Comparison of ENCODE assay signal across 11 cellular contexts in the genomic region with DNA sequence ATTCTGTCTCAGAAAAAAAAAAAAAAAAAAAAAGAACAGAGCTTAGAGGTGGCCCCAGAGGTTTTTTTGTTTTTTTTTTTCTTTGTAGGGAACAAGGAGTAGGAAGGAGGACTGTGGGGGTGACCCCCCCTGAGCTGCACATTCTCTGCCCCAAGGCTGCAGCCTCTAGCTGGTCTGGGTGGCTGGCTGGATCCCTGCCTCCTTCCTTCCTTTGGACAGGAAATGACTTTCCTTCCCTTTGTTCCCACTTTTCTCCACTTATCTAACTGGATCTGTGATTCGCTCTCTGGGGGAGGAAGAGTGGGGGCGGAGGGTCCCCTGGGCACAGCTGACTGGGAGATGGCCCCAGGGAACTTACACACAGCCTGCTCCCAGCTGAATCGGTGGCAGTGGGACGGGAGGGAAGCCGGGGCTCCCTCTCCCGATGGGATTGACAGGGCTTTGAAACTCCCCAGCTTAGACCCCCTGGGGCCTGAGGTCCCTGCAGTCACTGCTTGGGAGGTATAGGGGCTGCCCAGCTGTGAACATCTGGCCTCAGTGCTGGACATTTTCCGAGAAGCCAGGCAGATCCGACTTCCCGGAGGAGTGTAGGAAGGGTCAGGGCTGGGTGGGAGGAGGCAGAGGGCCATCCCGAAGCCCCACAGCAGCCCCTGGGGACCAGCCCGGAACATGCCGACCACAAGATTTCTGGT. TPM values are rescaled to one million over a fixed set of nuclear protein-coding genes. Genes with fewer than 3 reads are reported as not detected.
A peak's percentile ranks its signal among the peaks of the same experiment; 100 is the strongest.
DNase-seq lines count a peak whose midpoint lies in the region; ATAC-seq and TF ChIP-seq lines count a peak whose summit lies in the region.
"Had no signal": no experiment of that assay in that cellular context is flagged by ENCODE, and none has a peak within 500 bp of the region (broad histone marks: within the 10 kb centered on the region; RNA-seq: fewer than 3 reads in every experiment).

No MANE protein-coding gene starts in this region.

- no peak for TF ChIP-seq CTCF in mucosa of descending colon (IDR thresholded peaks at IDR 0.05)

- H3K9me3 ChIP-seq in mucosa of descending colon (no peaks in the 10 kb centered on the region), aorta (ENCODE audit: control insufficient read depth, low read length) (no peaks in the 10 kb centered on the region)
- H3K9me3 ChIP-seq: HAP-1 had no signal

- no peaks in the 10 kb centered on the region for H3K27me3 ChIP-seq in aorta (ENCODE audit: control insufficient read depth in 1 of 2, insufficient read depth in 2 of 2, low read length in 1 of 2)

- DNase-seq in Right ventricle myocardium inferior (ENCODE audit: missing footprints), result peak; percentile 73
- no peak for DNase-seq in cardiac septum (ENCODE audit: low spot score)
- no peak for DNase-seq in epithelial cell of prostate (ENCODE audit: low read depth, low spot score)
- peak in 2 of 3 donors; percentile 58 to 62 for DNase-seq in mucosa of descending colon
- peak in 1 of 2 donors; percentile 79 for DNase-seq in aorta
- DNase-seq in DMS153 treated with DMSO at 0.1 percent for 48 hours (lab: John Stamatoyannopoulos, UW; ENCODE audit: unreplicated experiment), result no peak
- DNase-seq in activated effector memory CD4-positive, alpha-beta T cell treated with Interleukin-2 at 50 U/mL for 16 hours, result no peak
- DNase-seq in left lobe of liver (ENCODE audit: low spot score), result no peak
- DNase-seq: NCI-H748 treated with DMSO at 0.1 percent for 48 hours had no signal

- H3K4me1 ChIP-seq in mucosa of descending colon (ENCODE audit: low read depth) (peaks cover 48% of the 10 kb centered on the region), aorta (ENCODE audit: control insufficient read depth in 1 of 2, insufficient read depth in 2 of 2, low read length in 2 of 2) (no peaks in the 10 kb centered on the region)

- WGBS in aorta, 2 donors, result 1 to 5% methylated on average over 12 of the region's 12 CpGs

- H3K27ac ChIP-seq in epithelial cell of prostate (peak overlapping the region; percentile 96), aorta (ENCODE audit: low read depth in 1 of 2, low read length in 2 of 2) (peak overlapping the region; percentile 77 to 79)
- H3K27ac ChIP-seq: 22Rv1 had no signal

- intact Hi-C loops in Right ventricle myocardium inferior (cut with DNase I) (no loop called here), cardiac septum (cut with DNase I) (no loop called here), mucosa of descending colon (cut with DNase I, micrococcal nuclease) (no loop called here), aorta (cut with DNase I) (no loop called here)

- ATAC-seq in Right ventricle myocardium inferior (peak; percentile 49), mucosa of descending colon (no peak), aorta (ENCODE audit: low FRiP score) (peak; percentile 23), left lobe of liver (no peak)

- H3K36me3 ChIP-seq in mucosa of descending colon (ENCODE audit: low read depth) (peaks cover 12% of the 10 kb centered on the region), aorta (ENCODE audit: control insufficient read depth in 1 of 2, insufficient read depth in 2 of 2, low read length in 1 of 2) (peaks cover 0 to 7% of the 10 kb centered on the region in 2 donors)

- H3K4me3 ChIP-seq in mucosa of descending colon (no peak overlapping the region), aorta (ENCODE audit: low read length in 2 of 2) (peak overlapping the region; percentile 46 to 99)

RNA-seq across cellular contexts. Expression of gene FBLIM1, which starts 2.1 kb away (rescaled TPM):
- total RNA-seq in Right ventricle myocardium inferior (97.6 TPM), cardiac septum (40.6 TPM), mucosa of descending colon (100 to 1,000 TPM; 154 to 268 (median 260) TPM), aorta (100 to 1,000 TPM; 418 to 507 TPM), left lobe of liver (6.2 TPM)
- polyA plus RNA-seq in aorta, result 100 to 1,000 TPM; 192 to 584 TPM

RNA-seq across cellular contexts. Expression of gene TMEM82, which starts 18.4 kb away (rescaled TPM):
- not detected for total RNA-seq in Right ventricle myocardium inferior
- not detected for total RNA-seq in cardiac septum
- 10 to 100 TPM in 2 of 3 donors, 1 to 10 TPM in 1; 8.0 to 19.7 (median 16.8) TPM for total RNA-seq in mucosa of descending colon
- not detected for total RNA-seq in aorta
- 1 to 10 TPM in 1 of 2 donors, not detected in 1; 5.8 TPM for polyA plus RNA-seq in aorta
- 33.0 TPM for total RNA-seq in left lobe of liver

RNA-seq across cellular contexts. Expression of gene SLC25A34, which starts 24.6 kb away (rescaled TPM):
- total RNA-seq in Right ventricle myocardium inferior, result 57.2 TPM
- 2.9 TPM for total RNA-seq in cardiac septum
- 10 to 100 TPM in 1 of 3 donors, 1 to 10 TPM in 2; 6.4 to 15.7 (median 8.1) TPM for total RNA-seq in mucosa of descending colon
- 1 to 10 TPM; 2.5 to 4.3 TPM for total RNA-seq in aorta
- polyA plus RNA-seq in aorta, result 1 to 10 TPM; 5.6 to 9.8 TPM
- total RNA-seq in left lobe of liver, result 12.3 TPM

RNA-seq across cellular contexts. Expression of gene UQCRHL, which starts 46.8 kb away (rescaled TPM):
- total RNA-seq in Right ventricle myocardium inferior (6.2 TPM), cardiac septum (4.9 TPM), mucosa of descending colon (1 to 10 TPM; 1.7 to 2.4 (median 2.1) TPM), aorta (1 to 10 TPM; 1.2 to 1.3 TPM), left lobe of liver (0.98 TPM)
- 1 to 10 TPM; 1.3 to 4.6 TPM for polyA plus RNA-seq in aorta

Comparison
In these comparisons a context has a peak if more than half of its experiments do, and no peak if none do; other contexts are left out.
1. DNase-seq: peak in Right ventricle myocardium inferior (single experiment) and mucosa of descending colon (2 of 3); none in cardiac septum (single experiment), epithelial cell of prostate (single experiment), DMS153 treated with DMSO at 0.1 percent for 48 hours (single experiment), activated effector memory CD4-positive, alpha-beta T cell treated with Interleukin-2 at 50 U/mL for 16 hours (single experiment) and left lobe of liver (single experiment).
2. ATAC-seq: peak in Right ventricle myocardium inferior (single experiment) and aorta (single experiment); none in mucosa of descending colon (single experiment) and left lobe of liver (single experiment).